25 cellular contexts compared by ENCODE assay signal in the genomic region with DNA sequence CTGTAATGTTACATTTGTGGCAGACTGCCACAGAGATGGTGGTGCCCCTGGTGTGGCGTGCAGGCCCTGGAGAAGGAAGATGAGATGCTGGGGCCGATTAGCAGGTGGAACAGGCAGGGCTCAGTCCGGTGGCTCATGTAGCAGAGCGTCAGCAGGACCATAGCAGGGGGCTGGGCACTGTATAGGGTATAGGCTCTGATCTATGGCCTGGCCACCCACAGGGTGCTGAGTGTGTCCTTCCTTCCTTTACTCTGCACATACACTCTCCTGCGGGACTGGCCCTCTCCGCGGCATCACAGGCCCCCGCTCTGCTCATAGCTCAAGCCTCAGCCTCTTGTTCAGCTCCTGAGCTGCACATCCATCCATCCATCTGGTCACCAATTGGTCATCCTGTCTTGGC.
"Had no signal": no experiment of that assay in that cellular context is flagged by ENCODE, and none has a peak within 500 bp of the region (broad histone marks: within the 10 kb centered on the region; RNA-seq: fewer than 3 reads in every experiment).

No MANE protein-coding gene starts in this region.

- ATAC-seq: left cardiac atrium; naive thymus-derived CD8-positive, alpha-beta T cell had no signal

- H3K79me2 ChIP-seq: hepatocyte had no signal

- H2AFZ ChIP-seq: hepatocyte had no signal

- H3K4me2 ChIP-seq: hepatocyte had no signal

- DNase-seq: cerebellar nuclear complex; effector CD4-positive, alpha-beta T cell; endodermal cell; erythroblast; foreskin melanocyte; head of caudate nucleus; kidney; left cardiac atrium; left ventricle myocardium inferior; naive thymus-derived CD8-positive, alpha-beta T cell; posterior cingulate gyrus; sigmoid colon; stimulated activated CD4-positive, alpha-beta T cell treated with anti-CD3 and anti-CD28 coated beads, Interleukin-2, amount 100 ng/mL, for 24 hours; stimulated activated CD4-positive, alpha-beta T cell treated with anti-CD3 and anti-CD28 coated beads, Interleukin-4, amount 100 ng/mL, for 4 hours; stimulated activated naive CD4-positive, alpha-beta T cell treated with Interleukin-2 at 50 U/mL for 16 hours; tibial artery had no signal

- H3K27me3 ChIP-seq: hepatocyte, neutrophil, right atrium auricular region, sigmoid colon, tibial artery, upper lobe of left lung, vagina had no signal

- H3K27ac ChIP-seq: hepatocyte, left ventricle myocardium inferior, neutrophil, right atrium auricular region, sigmoid colon, skin epidermis, tibial artery, upper lobe of left lung, vagina had no signal

- H3K36me3 ChIP-seq: left ventricle myocardium inferior, neutrophil, right atrium auricular region, sigmoid colon, tibial artery, upper lobe of left lung, vagina had no signal

- FAIRE-seq: colon, endothelial cell of umbilical vein, kidney had no signal

- H3K9me3 ChIP-seq: left ventricle myocardium inferior, neutrophil, right atrium auricular region, sigmoid colon, tibial artery, upper lobe of left lung, vagina had no signal

- H3K4me1 ChIP-seq: left ventricle myocardium inferior, right atrium auricular region, sigmoid colon, tibial artery, upper lobe of left lung, vagina had no signal

- H3K4me3 ChIP-seq: hepatocyte, left ventricle myocardium inferior, lung, right atrium auricular region, sigmoid colon, skin epidermis, tibial artery, upper lobe of left lung, vagina had no signal
